Comparison of ENCODE assay signal across 11 cellular contexts in genomic region chr15:45165536-45165935, GRCh38. TPM values are rescaled to one million over a fixed set of nuclear protein-coding genes. Genes with fewer than 3 reads are reported as not detected.
DNase-seq lines count a peak whose midpoint lies in the region; ATAC-seq, FAIRE-seq and TF ChIP-seq lines count a peak whose summit lies in the region.
"Had no signal": no experiment of that assay in that cellular context is flagged by ENCODE, and none has a peak within 500 bp of the region (broad histone marks: within the 10 kb centered on the region; RNA-seq: fewer than 3 reads in every experiment).

No MANE protein-coding gene starts in this region.

- TF ChIP-seq EP300 in esophagus muscularis mucosa (IDR thresholded peaks at IDR 0.05) = no peak

- ATAC-seq in stimulated activated effector memory CD8-positive, alpha-beta T cell treated with anti-CD3 and anti-CD28 coated beads, Interleukin-12 subunit alpha, Interleukin-12 subunit beta, amount 100 ng/mL, for 72 hours = no peak
- no peak for ATAC-seq in GM18517 (IDR thresholded peaks at IDR 0.05; ENCODE audit: unreplicated experiment)

- POLR2A ChIA-PET in RWPE1 (lab: Yijun Ruan, JAX; ENCODE audit: low non-redundant PET) = no interaction called here

- TF ChIP-seq CTCF in RWPE1 (conservative IDR thresholded peaks at IDR 0.05; ENCODE audit: low read depth) (no peak), esophagus muscularis mucosa (IDR thresholded peaks at IDR 0.05) (no peak)

- H3K9me3 ChIP-seq in esophagus muscularis mucosa = peaks cover 0 to 3% (median 0%) of the 10 kb centered on the region in 4 donors
- H3K9me3 ChIP-seq: colonic mucosa had no signal

- H3K27ac ChIP-seq in RWPE1 (peak overlapping the region; percentile 91), esophagus muscularis mucosa (replicated peaks in 1 of 4) (peak overlapping the region; percentile 98 to 100 (median 98))

- H3K36me3 Mint-ChIP-seq in stimulated activated effector memory CD8-positive, alpha-beta T cell treated with anti-CD3 and anti-CD28 coated beads, Interleukin-12 subunit alpha, Interleukin-12 subunit beta, amount 100 ng/mL, for 72 hours = peaks cover 60% of the 10 kb centered on the region

- peaks cover 44% of the 10 kb centered on the region for H3K4me1 Mint-ChIP-seq in stimulated activated effector memory CD8-positive, alpha-beta T cell treated with anti-CD3 and anti-CD28 coated beads, Interleukin-12 subunit alpha, Interleukin-12 subunit beta, amount 100 ng/mL, for 72 hours

- FAIRE-seq in GM12891 (lab: Jason Lieb, UNC) = no peak

- H3K4me3 ChIP-seq in esophagus muscularis mucosa = no peak overlapping the region

- DNase-seq in GM12891 (ENCODE audit: insufficient read length, low spot score) = no peak
- no peak for DNase-seq in RWPE1 (ENCODE audit: low spot score)
- no peak for DNase-seq in esophagus muscularis mucosa (ENCODE audit: extremely low spot score)
- no peak for DNase-seq in stimulated activated effector memory CD8-positive, alpha-beta T cell treated with anti-CD3 and anti-CD28 coated beads, Interleukin-12 subunit alpha, Interleukin-12 subunit beta, amount 100 ng/mL, for 72 hours (ENCODE audit: low spot score in 2 of 2)
- no peak for DNase-seq in COLO668 (lab: John Stamatoyannopoulos, UW; ENCODE audit: unreplicated experiment)
- DNase-seq in NOMO-1 (lab: John Stamatoyannopoulos, UW; ENCODE audit: unreplicated experiment in 2 of 2) = no peak
- DNase-seq: colonic mucosa, SHP77 treated with DMSO at 0.1 percent for 48 hours had no signal

- CTCF ChIA-PET in RWPE1 (lab: Yijun Ruan, JAX) = interaction anchor here (0.6 to 1.8 kb wide), 2 partner anchors 14 to 35 kb away, joined by 4 to 6 read pairs; no protein-coding TSS in a partner anchor

- peaks cover 17 to 47% (median 37%) of the 10 kb centered on the region in 4 donors for H3K4me1 ChIP-seq in esophagus muscularis mucosa
- H3K4me1 ChIP-seq: colonic mucosa had no signal

- H3K9me3 Mint-ChIP-seq in stimulated activated effector memory CD8-positive, alpha-beta T cell treated with anti-CD3 and anti-CD28 coated beads, Interleukin-12 subunit alpha, Interleukin-12 subunit beta, amount 100 ng/mL, for 72 hours = no peaks in the 10 kb centered on the region

- H3K36me3 ChIP-seq in esophagus muscularis mucosa = no peaks in the 10 kb centered on the region
- H3K36me3 ChIP-seq: colonic mucosa had no signal

- H3K4me3 Mint-ChIP-seq in stimulated activated effector memory CD8-positive, alpha-beta T cell treated with anti-CD3 and anti-CD28 coated beads, Interleukin-12 subunit alpha, Interleukin-12 subunit beta, amount 100 ng/mL, for 72 hours = peak overlapping the region; percentile 64

- TF ChIP-seq POLR2A in GM12891 (IDR thresholded peaks at IDR 0.05; ENCODE audit: low read depth, low read length) (no peak), esophagus muscularis mucosa (IDR thresholded peaks at IDR 0.05; ENCODE audit: low read depth) (no peak)

- H3K27me3 ChIP-seq in esophagus muscularis mucosa = no peaks in the 10 kb centered on the region
- H3K27me3 ChIP-seq: colonic mucosa had no signal

- intact Hi-C loops in esophagus muscularis mucosa (cut with DNase I) = loop anchor here (2.0 kb wide), 1 partner anchor 113 kb away; no protein-coding TSS in a partner anchor

- whole genome bisulfite sequencing in esophagus muscularis mucosa = 90% methylated on average over 3 of the region's 5 CpGs

- H3K27ac Mint-ChIP-seq in stimulated activated effector memory CD8-positive, alpha-beta T cell treated with anti-CD3 and anti-CD28 coated beads, Interleukin-12 subunit alpha, Interleukin-12 subunit beta, amount 100 ng/mL, for 72 hours = peak overlapping the region; percentile 84

TF ChIP-seq in GM12891, 5 proteins besides CTCF, POLR2A, EP300 and RAD21:
- TF ChIP-seq POLR2AphosphoS5 (IDR thresholded peaks at IDR 0.05; ENCODE audit: low read depth, low read length) (0 out of 2 replicates have a peak, but pooled peaks have one; percentile 15), PAX5 (IDR thresholded peaks at IDR 0.05; ENCODE audit: insufficient read depth, low read length, severe bottlenecking) (no peak)

RNA-seq across cellular contexts. Expression of gene SHF, which starts 22.2 kb away (rescaled TPM):
- polyA plus RNA-seq in GM12891 (2012; ENCODE audit: low read depth, missing spikeins) = 12.8 TPM
- total RNA-seq in esophagus muscularis mucosa = 10 to 100 TPM in 2 of 4 donors, 1 to 10 TPM in 2; 4.6 to 15.4 (median 10.2) TPM

RNA-seq across cellular contexts. Expression of gene DUOX1, which starts 35.7 kb away (rescaled TPM):
- polyA plus RNA-seq in GM12891 (2012; ENCODE audit: low read depth, missing spikeins) = 0.62 TPM
- total RNA-seq in esophagus muscularis mucosa = 1 to 10 TPM in 1 of 4 donors, under 1 TPM in 3; 0.33 to 1.7 (median 0.61) TPM
- total RNA-seq: glomerular endothelial cell, lung microvascular endothelial cell had no signal

RNA-seq across cellular contexts. Expression of gene DUOXA1, which starts 35.9 kb away (rescaled TPM):
- not detected for polyA plus RNA-seq in GM12891 (2012; ENCODE audit: low read depth, missing spikeins)
- total RNA-seq in esophagus muscularis mucosa = under 1 TPM in 2 of 4 donors, not detected in 2; 0.13 to 0.52 TPM
- total RNA-seq: glomerular endothelial cell, lung microvascular endothelial cell had no signal

RNA-seq across cellular contexts. Expression of gene DUOXA2, which starts 51.4 kb away (rescaled TPM):
- not detected for polyA plus RNA-seq in GM12891 (2012; ENCODE audit: low read depth, missing spikeins)
- under 1 TPM in 2 of 4 donors, not detected in 2; 0.42 to 0.52 TPM for total RNA-seq in esophagus muscularis mucosa
- total RNA-seq: glomerular endothelial cell, lung microvascular endothelial cell had no signal

RNA-seq across cellular contexts. Expression of gene DUOX2, which starts 51.6 kb away (rescaled TPM):
- 0.04 TPM for polyA plus RNA-seq in GM12891 (2012; ENCODE audit: low read depth, missing spikeins)
- total RNA-seq in esophagus muscularis mucosa = under 1 TPM; under 0.01 to 0.86 (median 0.10) TPM
- total RNA-seq: glomerular endothelial cell, lung microvascular endothelial cell had no signal
